Comparison of ENCODE assay signal across 8 cellular contexts in genomic region chr11:47641585-47642098, GRCh38. TPM values are rescaled to one million over a fixed set of nuclear protein-coding genes. Genes with fewer than 3 reads are reported as not detected.
A peak's percentile ranks its signal among the peaks of the same experiment; 100 is the strongest.
DNase-seq lines count a peak whose midpoint lies in the region; ATAC-seq and TF ChIP-seq lines count a peak whose summit lies in the region.

No MANE protein-coding gene starts in this region.

- intact Hi-C loops in activated CD8-positive, alpha-beta T cell treated with anti-CD3 and anti-CD28 coated beads for 36 hours (cut with micrococcal nuclease) = loop anchor here (5.0 kb wide), 1 partner anchor 76 kb away; the partner anchor contains the start of gene AGBL2

- TF ChIP-seq CTCF in activated CD8-positive, alpha-beta T cell treated with anti-CD3 and anti-CD28 coated beads for 36 hours (IDR thresholded peaks at IDR 0.05) = no peak
- no peak for TF ChIP-seq CTCF in hepatocyte (IDR thresholded peaks at IDR 0.05; ENCODE audit: poor library complexity)

- peaks cover 9% of the 10 kb centered on the region for H3K4me1 ChIP-seq in hepatocyte (ENCODE audit: insufficient read depth)

- peaks cover 12% of the 10 kb centered on the region for H3K36me3 Mint-ChIP-seq in activated CD8-positive, alpha-beta memory T cell treated with anti-CD3 and anti-CD28 coated beads, Interleukin-2, amount 10 ng/mL, durations not matched to agents 7 days and 5 days
- H3K36me3 Mint-ChIP-seq in activated CD8-positive, alpha-beta T cell treated with anti-CD3 and anti-CD28 coated beads for 36 hours (ENCODE audit: low read depth) = peaks cover 19% of the 10 kb centered on the region

- no peaks in the 10 kb centered on the region for H3K36me3 ChIP-seq in hepatocyte (replicated peaks; ENCODE audit: insufficient read depth, low read depth)

- no peak for ATAC-seq in activated CD8-positive, alpha-beta memory T cell treated with anti-CD3 and anti-CD28 coated beads, Interleukin-2, amount 10 ng/mL, durations not matched to agents 7 days and 5 days
- ATAC-seq in activated CD8-positive, alpha-beta T cell treated with anti-CD3 and anti-CD28 coated beads for 36 hours = no peak
- ATAC-seq in HG02840 (IDR thresholded peaks at IDR 0.05; ENCODE audit: low FRiP score, unreplicated experiment) = no peak
- no peak for ATAC-seq in HG03095 (IDR thresholded peaks at IDR 0.05; ENCODE audit: unreplicated experiment)

- H3K27ac Mint-ChIP-seq in activated CD8-positive, alpha-beta memory T cell treated with anti-CD3 and anti-CD28 coated beads, Interleukin-2, amount 10 ng/mL, durations not matched to agents 7 days and 5 days = peak overlapping the region; percentile 91
- H3K27ac Mint-ChIP-seq in activated CD8-positive, alpha-beta T cell treated with anti-CD3 and anti-CD28 coated beads for 36 hours = peak overlapping the region; percentile 95

- H3K4me1 Mint-ChIP-seq in activated CD8-positive, alpha-beta memory T cell treated with anti-CD3 and anti-CD28 coated beads, Interleukin-2, amount 10 ng/mL, durations not matched to agents 7 days and 5 days = peaks cover 36% of the 10 kb centered on the region
- H3K4me1 Mint-ChIP-seq in activated CD8-positive, alpha-beta T cell treated with anti-CD3 and anti-CD28 coated beads for 36 hours (ENCODE audit: low read depth) = peaks cover 15% of the 10 kb centered on the region

- peak overlapping the region; percentile 91 for H3K4me3 Mint-ChIP-seq in activated CD8-positive, alpha-beta memory T cell treated with anti-CD3 and anti-CD28 coated beads, Interleukin-2, amount 10 ng/mL, durations not matched to agents 7 days and 5 days
- H3K4me3 Mint-ChIP-seq in activated CD8-positive, alpha-beta T cell treated with anti-CD3 and anti-CD28 coated beads for 36 hours = peak overlapping the region; percentile 93

- H3K9me3 Mint-ChIP-seq in activated CD8-positive, alpha-beta memory T cell treated with anti-CD3 and anti-CD28 coated beads, Interleukin-2, amount 10 ng/mL, durations not matched to agents 7 days and 5 days (ENCODE audit: low read depth) = no peaks in the 10 kb centered on the region
- H3K9me3 Mint-ChIP-seq in activated CD8-positive, alpha-beta T cell treated with anti-CD3 and anti-CD28 coated beads for 36 hours = no peaks in the 10 kb centered on the region

- H3K4me3 ChIP-seq in hepatocyte = peak overlapping the region; percentile 41
- H3K4me3 ChIP-seq in skeletal muscle cell (ENCODE audit: low read depth, low read length) = peak overlapping the region; percentile 91

- H3K9me2 ChIP-seq in hepatocyte (replicated peaks; ENCODE audit: insufficient read depth) = no peaks in the 10 kb centered on the region

- WGBS in hepatocyte (ENCODE audit: low lambda C conversion rate, missing lambda C conversion rate) = 4% methylated on average over 14 of the region's 14 CpGs

- peak overlapping the region; percentile 96 for H3K27ac ChIP-seq in hepatocyte

- CTCF ChIA-PET in activated CD8-positive, alpha-beta memory T cell treated with anti-CD3 and anti-CD28 coated beads, Interleukin-2, amount 10 ng/mL, durations not matched to agents 7 days and 5 days (lab: Charles Lee) = interaction anchor here (0.6 to 1.5 kb wide), 5 partner anchors 32 to 209 kb away, joined by 3 to 6 read pairs (median 4); no protein-coding TSS in a partner anchor
- CTCF ChIA-PET in activated CD8-positive, alpha-beta T cell treated with anti-CD3 and anti-CD28 coated beads for 36 hours (lab: Charles Lee) = interaction anchor here (0.9 kb wide), 1 partner anchor 13 kb away, joined by 3 read pairs; no protein-coding TSS in a partner anchor

- H2AFZ ChIP-seq in hepatocyte = peak overlapping the region; percentile 62

- no peaks in the 10 kb centered on the region for H3K27me3 ChIP-seq in hepatocyte

- no peak for DNase-seq in activated CD8-positive, alpha-beta memory T cell treated with anti-CD3 and anti-CD28 coated beads, Interleukin-2, amount 10 ng/mL, durations not matched to agents 7 days and 5 days
- no peak for DNase-seq in activated CD8-positive, alpha-beta memory T cell treated with anti-CD3 and anti-CD28 coated beads for 24 hours
- no peak for DNase-seq in activated CD8-positive, alpha-beta T cell treated with anti-CD3 and anti-CD28 coated beads for 36 hours
- DNase-seq in hepatocyte (ENCODE audit: low spot score) (no peak), skeletal muscle cell (ENCODE audit: low read depth) (no peak)
- DNase-seq in activated CD8-positive, alpha-beta memory T cell treated with anti-CD3 and anti-CD28 coated beads, Interleukin-2, amount 50 U/mL, for 4 hours = no peak

- peak overlapping the region; percentile 87 for H3K4me2 ChIP-seq in hepatocyte

- no peaks in the 10 kb centered on the region for H3K27me3 Mint-ChIP-seq in activated CD8-positive, alpha-beta memory T cell treated with anti-CD3 and anti-CD28 coated beads, Interleukin-2, amount 10 ng/mL, durations not matched to agents 7 days and 5 days
- no peaks in the 10 kb centered on the region for H3K27me3 Mint-ChIP-seq in activated CD8-positive, alpha-beta T cell treated with anti-CD3 and anti-CD28 coated beads for 36 hours

- POLR2A ChIA-PET in activated CD8-positive, alpha-beta T cell treated with anti-CD3 and anti-CD28 coated beads for 36 hours (lab: Charles Lee) = interaction anchor here (0.6 to 1.1 kb wide), 2 partner anchors 143 to 481 kb away, joined by 4 to 5 read pairs; no protein-coding TSS in a partner anchor

- peaks cover 31% of the 10 kb centered on the region for H3K79me2 ChIP-seq in hepatocyte

- no peaks in the 10 kb centered on the region for H3K9me3 ChIP-seq in hepatocyte (ENCODE audit: low read depth)

- H4K20me1 ChIP-seq in hepatocyte (ENCODE audit: insufficient read depth, poor library complexity, severe bottlenecking) = no peaks in the 10 kb centered on the region

RNA-seq across cellular contexts. Expression of gene MTCH2, which starts 0.7 kb away (rescaled TPM):
- 100 to 1,000 TPM in 1 of 2 experiments, 10 to 100 TPM in 1; 70.9 to 100 TPM for total RNA-seq in activated CD8-positive, alpha-beta memory T cell treated with anti-CD3 and anti-CD28 coated beads, Interleukin-2, amount 10 ng/mL, durations not matched to agents 7 days and 5 days
- total RNA-seq in activated CD8-positive, alpha-beta T cell treated with anti-CD3 and anti-CD28 coated beads for 36 hours = 100 to 1,000 TPM; 144 to 145 TPM
- total RNA-seq in hepatocyte = 91.8 and 96.1 TPM in 2 replicates
- 130 and 171 TPM in 2 replicates for polyA plus RNA-seq in hepatocyte

RNA-seq across cellular contexts. Expression of gene C1QTNF4, which starts 47.4 kb away (rescaled TPM):
- total RNA-seq in activated CD8-positive, alpha-beta memory T cell treated with anti-CD3 and anti-CD28 coated beads, Interleukin-2, amount 10 ng/mL, durations not matched to agents 7 days and 5 days = under 1 TPM in 1 of 2 experiments, not detected in 1; 0.23 TPM
- total RNA-seq in activated CD8-positive, alpha-beta T cell treated with anti-CD3 and anti-CD28 coated beads for 36 hours = under 1 TPM in 1 of 2 experiments, not detected in 1; 0.18 TPM
- total RNA-seq in hepatocyte = 0.32 and 0.73 TPM in 2 replicates
- polyA plus RNA-seq in hepatocyte = 0.50 and 1.0 TPM in 2 replicates

RNA-seq across cellular contexts. Expression of gene FAM180B, which starts 55.2 kb away (rescaled TPM):
- total RNA-seq in activated CD8-positive, alpha-beta memory T cell treated with anti-CD3 and anti-CD28 coated beads, Interleukin-2, amount 10 ng/mL, durations not matched to agents 7 days and 5 days = under 1 TPM in 1 of 2 experiments, not detected in 1; 0.21 TPM
- not detected for total RNA-seq in activated CD8-positive, alpha-beta T cell treated with anti-CD3 and anti-CD28 coated beads for 36 hours
- total RNA-seq in hepatocyte = 0.50 TPM in 1 of 2 replicates, not detected in the other
- polyA plus RNA-seq in hepatocyte = not detected in 2 replicates
